ENCODE assay signal across 8 cellular contexts in genomic region chr10:35643151-35643975, GRCh38. TPM values are rescaled to one million over a fixed set of nuclear protein-coding genes. Genes with fewer than 3 reads are reported as not detected.
DNase-seq lines count a peak whose midpoint lies in the region; ATAC-seq and TF ChIP-seq lines count a peak whose summit lies in the region.

No MANE protein-coding gene starts in this region.

- intact Hi-C loops in activated T-helper 2 cell treated with anti-CD3 and anti-CD28 coated beads, Interferon-gamma antibody, Interleukin-2, Interleukin-4, amounts not matched to agents 10 μg/mL and 5 μg/mL and 100 μg/mL, durations not matched to agents 14 hours and 24 hours and 36 hours (cut with micrococcal nuclease), result loop anchor here (5.0 kb wide), 1 partner anchor 516 kb away; the partner anchor contains the start of gene CREM
- intact Hi-C loops in natural killer cell (cut with micrococcal nuclease), result loop anchor here (10.0 kb wide), 1 partner anchor 519 kb away; the partner anchor contains the start of gene CREM

- peaks cover 0 to 47% (median 8%) of the 10 kb centered on the region in 3 donors for H3K4me1 ChIP-seq in gastroesophageal sphincter

- peaks cover 51% of the 10 kb centered on the region for H3K27me3 Mint-ChIP-seq in activated T-helper 2 cell treated with anti-CD3 and anti-CD28 coated beads, Interferon-gamma antibody, Interleukin-2, Interleukin-4, amounts not matched to agents 10 μg/mL and 5 μg/mL and 100 μg/mL, durations not matched to agents 14 hours and 24 hours and 36 hours (ENCODE audit: low read depth)
- H3K27me3 Mint-ChIP-seq in natural killer cell (ENCODE audit: low read depth in 2 of 2), result peaks cover 15% of the 10 kb centered on the region in 2 donors

- H3K4me3 Mint-ChIP-seq in activated T-helper 2 cell treated with anti-CD3 and anti-CD28 coated beads, Interferon-gamma antibody, Interleukin-2, Interleukin-4, amounts not matched to agents 10 μg/mL and 5 μg/mL and 100 μg/mL, durations not matched to agents 14 hours and 24 hours and 36 hours (ENCODE audit: low read depth), result peak overlapping the region; percentile 79
- peak overlapping the region; percentile 85 for H3K4me3 Mint-ChIP-seq in natural killer cell

- H3K9me3 Mint-ChIP-seq in activated T-helper 2 cell treated with anti-CD3 and anti-CD28 coated beads, Interferon-gamma antibody, Interleukin-2, Interleukin-4, amounts not matched to agents 10 μg/mL and 5 μg/mL and 100 μg/mL, durations not matched to agents 14 hours and 24 hours and 36 hours, result no peaks in the 10 kb centered on the region
- H3K9me3 Mint-ChIP-seq in natural killer cell, result no peaks in the 10 kb centered on the region

- no peaks in the 10 kb centered on the region for H3K36me3 Mint-ChIP-seq in activated T-helper 2 cell treated with anti-CD3 and anti-CD28 coated beads, Interferon-gamma antibody, Interleukin-2, Interleukin-4, amounts not matched to agents 10 μg/mL and 5 μg/mL and 100 μg/mL, durations not matched to agents 14 hours and 24 hours and 36 hours (ENCODE audit: low read depth)
- H3K36me3 Mint-ChIP-seq in natural killer cell, result no peaks in the 10 kb centered on the region

- peaks cover 13% of the 10 kb centered on the region for H3K4me1 Mint-ChIP-seq in activated T-helper 2 cell treated with anti-CD3 and anti-CD28 coated beads, Interferon-gamma antibody, Interleukin-2, Interleukin-4, amounts not matched to agents 10 μg/mL and 5 μg/mL and 100 μg/mL, durations not matched to agents 14 hours and 24 hours and 36 hours (ENCODE audit: low read depth)
- peaks cover 22 to 33% of the 10 kb centered on the region in 2 donors for H3K4me1 Mint-ChIP-seq in natural killer cell

- no peak overlapping the region for H3K27ac Mint-ChIP-seq in activated T-helper 2 cell treated with anti-CD3 and anti-CD28 coated beads, Interferon-gamma antibody, Interleukin-2, Interleukin-4, amounts not matched to agents 10 μg/mL and 5 μg/mL and 100 μg/mL, durations not matched to agents 14 hours and 24 hours and 36 hours
- peak overlapping the region; percentile 19 for H3K27ac Mint-ChIP-seq in natural killer cell

- peak; percentile 64 for DNase-seq in EH (ENCODE audit: low read depth)
- peak; percentile 73 for DNase-seq in NCI-H1436 (lab: John Stamatoyannopoulos, UW)
- DNase-seq in activated T-helper 2 cell treated with anti-CD3 and anti-CD28 coated beads, Interferon-gamma antibody, Interleukin-2, Interleukin-4, amounts not matched to agents 10 μg/mL and 5 μg/mL and 100 μg/mL, durations not matched to agents 14 hours and 24 hours and 36 hours (ENCODE audit: low spot score), result no peak
- peak; percentile 22 for DNase-seq in natural killer cell
- DNase-seq in HPDE6-E6E7 (ENCODE audit: extremely low spot score), result no peak
- no peak for DNase-seq in NCI-H524 treated with DMSO at 0.1 percent for 48 hours (lab: John Stamatoyannopoulos, UW)

- no peaks in the 10 kb centered on the region for H3K36me3 ChIP-seq in gastroesophageal sphincter

- ATAC-seq in gastroesophageal sphincter (peak; percentile 42), natural killer cell (peak in 1 of 3 donors; percentile 8), HG03460 (IDR thresholded peaks at IDR 0.05; ENCODE audit: unreplicated experiment) (no peak)

- peak overlapping the region; percentile 32 to 97 (median 84) for H3K27ac ChIP-seq in gastroesophageal sphincter

- WGBS in gastroesophageal sphincter (ENCODE audit: low coverage in 1 of 2), 2 donors, result 0% methylated on average over 10 to 19 of the region's 38 CpGs

- TF ChIP-seq EP300 in gastroesophageal sphincter (IDR thresholded peaks at IDR 0.05), result no peak

- H3K9me3 ChIP-seq in gastroesophageal sphincter, result no peaks in the 10 kb centered on the region

- peak in 1 of 4 experiments; percentile 34 for TF ChIP-seq CTCF in gastroesophageal sphincter (IDR thresholded peaks at IDR 0.05)
- no peak for TF ChIP-seq CTCF in natural killer cell (IDR thresholded peaks at IDR 0.05)

- TF ChIP-seq POLR2A in gastroesophageal sphincter (IDR thresholded peaks at IDR 0.05), result no peak

- no peaks in the 10 kb centered on the region for H3K27me3 ChIP-seq in gastroesophageal sphincter

- peak overlapping the region; percentile 61 to 65 for H3K4me3 ChIP-seq in gastroesophageal sphincter

RNA-seq across cellular contexts. Expression of gene FZD8, which starts 1.3 kb away (rescaled TPM):
- total RNA-seq in activated T-helper 2 cell treated with anti-CD3 and anti-CD28 coated beads, Interferon-gamma antibody, Interleukin-2, Interleukin-4, amounts not matched to agents 10 μg/mL and 5 μg/mL and 100 μg/mL, durations not matched to agents 14 hours and 24 hours and 36 hours, result 1.0 and 1.1 TPM in 2 replicates
- total RNA-seq in gastroesophageal sphincter (10 to 100 TPM in 1 of 4 donors, 1 to 10 TPM in 3; 5.3 to 11.8 (median 8.7) TPM), natural killer cell (1 to 10 TPM in 2 of 3 donors, under 1 TPM in 1; 0.85 to 1.4 (median 1.4) TPM)

RNA-seq across cellular contexts. Expression of gene GJD4, which starts 38.2 kb away (rescaled TPM):
- not detected in 2 replicates for total RNA-seq in activated T-helper 2 cell treated with anti-CD3 and anti-CD28 coated beads, Interferon-gamma antibody, Interleukin-2, Interleukin-4, amounts not matched to agents 10 μg/mL and 5 μg/mL and 100 μg/mL, durations not matched to agents 14 hours and 24 hours and 36 hours
- total RNA-seq in gastroesophageal sphincter (not detected), natural killer cell (not detected)

Comparison
In these comparisons a context has a peak if more than half of its experiments do, and no peak if none do; other contexts are left out.
1. DNase-seq: peak in EH (single experiment), NCI-H1436 (single experiment) and natural killer cell (single experiment); none in activated T-helper 2 cell treated with anti-CD3 and anti-CD28 coated beads, Interferon-gamma antibody, Interleukin-2, Interleukin-4, amounts not matched to agents 10 μg/mL and 5 μg/mL and 100 μg/mL, durations not matched to agents 14 hours and 24 hours and 36 hours (single experiment), HPDE6-E6E7 (single experiment) and NCI-H524 treated with DMSO at 0.1 percent for 48 hours (single experiment).